23 cellular contexts compared by ENCODE assay signal in the genomic region with DNA sequence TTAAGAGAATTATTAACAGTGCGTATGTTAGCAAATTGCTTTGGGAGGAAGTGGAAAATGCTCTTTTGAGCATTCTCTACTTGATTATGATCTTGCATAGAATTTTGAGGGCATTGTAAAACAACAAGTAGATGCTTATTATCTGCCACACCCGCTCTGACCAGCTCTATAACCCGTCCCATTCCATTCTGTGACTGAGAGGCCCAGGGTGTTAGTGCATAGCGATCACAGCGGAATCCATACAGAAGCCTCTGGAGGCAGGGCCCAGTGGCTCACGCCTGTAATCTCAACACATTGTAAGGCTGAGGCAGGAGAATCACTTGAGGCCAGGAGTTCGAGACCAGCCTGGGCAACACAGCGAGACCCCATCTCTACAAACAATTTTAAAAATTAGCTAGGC. TPM values are rescaled to one million over a fixed set of nuclear protein-coding genes. Genes with fewer than 3 reads are reported as not detected.
DNase-seq lines count a peak whose midpoint lies in the region; ATAC-seq and TF ChIP-seq lines count a peak whose summit lies in the region.
"Had no signal": no experiment of that assay in that cellular context is flagged by ENCODE, and none has a peak within 500 bp of the region (broad histone marks: within the 10 kb centered on the region; RNA-seq: fewer than 3 reads in every experiment).

No MANE protein-coding gene starts in this region.

- H3K27me3 ChIP-seq in HAP-1 (ENCODE audit: low read depth) = no peaks in the 10 kb centered on the region
- no peaks in the 10 kb centered on the region for H3K27me3 ChIP-seq in skeletal muscle tissue (ENCODE audit: control insufficient read depth in 3 of 3, insufficient read depth in 3 of 3, low read length in 3 of 3)
- H3K27me3 ChIP-seq: ovary had no signal

- CTCF ChIA-PET in activated naive CD4-positive, alpha-beta T cell treated with anti-CD3 and anti-CD28 coated beads for 36 hours (lab: Charles Lee) = interaction anchor here (0.7 kb wide), 1 partner anchor 9 kb away, joined by 3 read pairs; no protein-coding TSS in a partner anchor

- peak overlapping the region; percentile 57 for H3K27ac ChIP-seq in skeletal muscle tissue (ENCODE audit: low read depth, low read length)
- H3K27ac ChIP-seq: ovary, thoracic aorta had no signal

- DNase-seq in HAP-1 (ENCODE audit: low spot score in 2 of 2) (peak; percentile 54 to 61), NB4 (ENCODE audit: low read depth) (peak; percentile 49), left colon (no peak), foreskin melanocyte (no peak), SW480 (ENCODE audit: low spot score) (no peak)
- no peak for DNase-seq in activated naive CD4-positive, alpha-beta T cell treated with anti-CD3 and anti-CD28 coated beads for 36 hours
- DNase-seq: activated CD4-positive, alpha-beta T cell treated with anti-CD3 and anti-CD28 coated beads for 1 hour; activated CD8-positive, alpha-beta T cell treated with anti-CD3 and anti-CD28 coated beads for 36 hours; CD8-positive, alpha-beta T cell; DMS153; head of caudate nucleus; NCI-H1694; NCI-H2171 treated with DMSO at 0.1 percent for 48 hours; NCI-H526; ovary; retina; stimulated activated CD4-positive, alpha-beta T cell treated with anti-CD3 and anti-CD28 coated beads, Interleukin-4, amount 100 ng/mL, for 4 hours; stimulated activated naive CD8-positive, alpha-beta T cell treated with anti-CD3 and anti-CD28 coated beads, Interleukin-15, Interleukin-2, amounts not matched to agents 100 U/mL and 50 U/mL, for 24 hours had no signal

- H3K4me3 Mint-ChIP-seq in activated naive CD4-positive, alpha-beta T cell treated with anti-CD3 and anti-CD28 coated beads for 36 hours = no peak overlapping the region
- H3K4me3 Mint-ChIP-seq: activated CD8-positive, alpha-beta T cell treated with anti-CD3 and anti-CD28 coated beads for 36 hours; CD8-positive, alpha-beta T cell; central memory CD8-positive, alpha-beta T cell; IgD-negative memory B cell; natural killer cell treated with Interleukin-12 subunit alpha and Interleukin-12 subunit beta and Interleukin-15 and Interleukin-18, amount 100 ng/mL, for 72 hours had no signal

- in situ Hi-C loops in HAP-1 (cut with MboI; ENCODE audit: low sequenced_read_pairs) = no loop called here

- H3K9me3 Mint-ChIP-seq in activated naive CD4-positive, alpha-beta T cell treated with anti-CD3 and anti-CD28 coated beads for 36 hours = no peaks in the 10 kb centered on the region
- H3K9me3 Mint-ChIP-seq: natural killer cell treated with Interleukin-12 subunit alpha and Interleukin-12 subunit beta and Interleukin-15 and Interleukin-18, amount 100 ng/mL, for 72 hours had no signal

- no peak overlapping the region for H3K9ac ChIP-seq in skeletal muscle tissue (ENCODE audit: low read depth in 1 of 3, low read length in 3 of 3)

- peak; percentile 34 for ATAC-seq in left colon
- ATAC-seq: activated CD8-positive, alpha-beta T cell treated with anti-CD3 and anti-CD28 coated beads for 36 hours; CD8-positive, alpha-beta T cell; natural killer cell treated with Interleukin-12 subunit alpha and Interleukin-12 subunit beta and Interleukin-15 and Interleukin-18, amount 100 ng/mL, for 72 hours; stimulated activated naive CD8-positive, alpha-beta T cell treated with anti-CD3 and anti-CD28 coated beads, Interleukin-15, Interleukin-2, amounts not matched to agents 100 U/mL and 50 U/mL, for 24 hours had no signal

- no peak for TF ChIP-seq CTCF in NB4 (IDR thresholded peaks at IDR 0.05; ENCODE audit: low read depth, low read length)

- no peaks in the 10 kb centered on the region; the same call in 1 of the 2 replicates for H3K9me3 ChIP-seq in HAP-1
- H3K9me3 ChIP-seq in skeletal muscle tissue (ENCODE audit: control insufficient read depth in 3 of 3, low read length in 3 of 3) = no peaks in the 10 kb centered on the region
- H3K9me3 ChIP-seq: ovary, thoracic aorta had no signal

- H3K36me3 ChIP-seq in HAP-1 (replicated peaks) (no peaks in the 10 kb centered on the region), skeletal muscle tissue (ENCODE audit: control insufficient read depth in 3 of 3, insufficient read depth in 3 of 3, low read length in 3 of 3) (no peaks in the 10 kb centered on the region)
- H3K36me3 ChIP-seq: ovary, thoracic aorta had no signal

- peaks cover 2% of the 10 kb centered on the region for H3K27me3 Mint-ChIP-seq in activated naive CD4-positive, alpha-beta T cell treated with anti-CD3 and anti-CD28 coated beads for 36 hours (ENCODE audit: low read depth)

- intact Hi-C loops in left colon (cut with DNase I, micrococcal nuclease) = no loop called here
- intact Hi-C loops in activated naive CD4-positive, alpha-beta T cell treated with anti-CD3 and anti-CD28 coated beads for 36 hours (cut with micrococcal nuclease) = no loop called here

- H3K36me3 Mint-ChIP-seq in activated naive CD4-positive, alpha-beta T cell treated with anti-CD3 and anti-CD28 coated beads for 36 hours (ENCODE audit: low read depth) = no peaks in the 10 kb centered on the region
- H3K36me3 Mint-ChIP-seq: CD8-positive, alpha-beta T cell had no signal

- H3K27ac Mint-ChIP-seq in activated naive CD4-positive, alpha-beta T cell treated with anti-CD3 and anti-CD28 coated beads for 36 hours = no peak overlapping the region
- H3K27ac Mint-ChIP-seq: activated CD8-positive, alpha-beta T cell treated with anti-CD3 and anti-CD28 coated beads for 36 hours; CD8-positive, alpha-beta T cell; IgD-negative memory B cell; natural killer cell treated with Interleukin-12 subunit alpha and Interleukin-12 subunit beta and Interleukin-15 and Interleukin-18, amount 100 ng/mL, for 72 hours had no signal

- no peaks in the 10 kb centered on the region for H3K4me1 Mint-ChIP-seq in activated naive CD4-positive, alpha-beta T cell treated with anti-CD3 and anti-CD28 coated beads for 36 hours (ENCODE audit: low read depth)
- H3K4me1 Mint-ChIP-seq: central memory CD8-positive, alpha-beta T cell had no signal

- H3K4me3 ChIP-seq in HAP-1 = no peak overlapping the region
- H3K4me3 ChIP-seq in NB4 (ENCODE audit: low read depth, low read length) = no peak overlapping the region
- H3K4me3 ChIP-seq in skeletal muscle tissue (ENCODE audit: low read length in 3 of 3) = no peak overlapping the region
- H3K4me3 ChIP-seq: ovary had no signal

- no peak for TF ChIP-seq POLR2A in NB4 (IDR thresholded peaks at IDR 0.05; ENCODE audit: extremely low read depth, insufficient read length)

- H3K4me1 ChIP-seq in HAP-1 (peaks cover 5% of the 10 kb centered on the region), skeletal muscle tissue (ENCODE audit: control insufficient read depth in 3 of 3, insufficient read depth in 3 of 3, low read length in 3 of 3) (peaks cover 0 to 3% (median 0%) of the 10 kb centered on the region in 3 donors)

RNA-seq across cellular contexts. Expression of gene WAC, which starts 40.4 kb away (rescaled TPM):
- total RNA-seq in left colon (100 to 1,000 TPM in 1 of 2 donors, 10 to 100 TPM in 1; 96.9 to 112 TPM), skeletal muscle tissue (78.3 TPM)
- total RNA-seq in activated naive CD4-positive, alpha-beta T cell treated with anti-CD3 and anti-CD28 coated beads for 36 hours = 10 to 100 TPM; 77.1 to 82.9 TPM

Comparison
In these comparisons a context has a peak if more than half of its experiments do, and no peak if none do; other contexts are left out.
1. DNase-seq: peak in HAP-1 (2 of 2) and NB4 (single experiment); none in left colon (0 of 2), foreskin melanocyte (single experiment), SW480 (single experiment) and activated naive CD4-positive, alpha-beta T cell treated with anti-CD3 and anti-CD28 coated beads for 36 hours (single experiment).